Comparison of ENCODE assay signal across 1 cellular context in the genomic region with DNA sequence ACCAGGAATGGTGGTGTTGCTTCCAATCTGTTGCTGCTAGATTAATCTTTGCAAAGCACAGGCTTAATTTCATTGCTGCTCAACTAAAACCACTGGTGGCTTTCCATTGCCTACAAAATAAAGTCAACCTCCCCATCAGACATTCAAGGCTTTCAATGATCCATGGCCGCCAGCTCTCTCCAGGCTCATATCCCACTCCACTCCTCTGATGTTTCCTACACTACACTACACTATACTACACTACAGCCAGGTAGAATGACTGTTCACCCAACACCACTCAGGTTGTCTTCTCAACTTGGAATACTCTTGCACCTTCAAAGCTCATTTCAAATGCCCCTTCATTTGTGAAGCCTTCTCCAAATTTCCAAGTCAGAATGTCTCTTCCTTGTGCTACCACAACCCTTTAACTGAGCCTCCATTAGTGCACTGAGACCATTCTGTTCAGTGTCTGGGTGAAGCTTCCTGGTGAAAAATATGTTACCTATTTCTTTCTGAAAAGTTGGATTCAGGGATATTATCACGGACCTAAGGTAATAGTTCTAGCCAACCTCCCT.
TF ChIP-seq lines count a peak whose summit lies in the region.

No MANE protein-coding gene starts in this region.

TF ChIP-seq in GM12878, 131 proteins besides CTCF, POLR2A, EP300 and RAD21:
- TF ChIP-seq SMC3 (IDR thresholded peaks at IDR 0.05; ENCODE audit: borderline replicate concordance, low read length) = no peak
- no peak for TF ChIP-seq NR2C1 (IDR thresholded peaks at IDR 0.05)
- peak; percentile 57 for TF ChIP-seq POLR2AphosphoS5 (IDR thresholded peaks at IDR 0.05; ENCODE audit: low read length)
- TF ChIP-seq LARP7 (IDR thresholded peaks at IDR 0.05) = no peak
